Comparison of ENCODE assay signal across 8 cellular contexts in genomic region chr22:21013742-21014201, GRCh38. TPM values are rescaled to one million over a fixed set of nuclear protein-coding genes. Genes with fewer than 3 reads are reported as not detected.
DNase-seq lines count a peak whose midpoint lies in the region; ATAC-seq, FAIRE-seq and TF ChIP-seq lines count a peak whose summit lies in the region.

No MANE protein-coding gene starts in this region.

- no peaks in the 10 kb centered on the region for H3K27me3 Mint-ChIP-seq in activated naive CD8-positive, alpha-beta T cell

- no peaks in the 10 kb centered on the region for H3K9me3 ChIP-seq in liver (ENCODE audit: control insufficient read depth in 4 of 4, low read length in 3 of 4)
- H3K9me3 ChIP-seq in HepG2 (ENCODE audit: low read length), result no peaks in the 10 kb centered on the region
- no peaks in the 10 kb centered on the region for H3K9me3 ChIP-seq in right lobe of liver
- H3K9me3 ChIP-seq in vagina, result no peaks in the 10 kb centered on the region

- peak overlapping the region in 2 of 3 donors; percentile 29 to 37 for H3K4me3 ChIP-seq in liver (ENCODE audit: low read depth in 1 of 3, low read length in 3 of 3)
- peak overlapping the region in 1 of 3 experiments; percentile 67; a peak in 1 of 6 replicates for H3K4me3 ChIP-seq in HepG2 (replicated peaks in 1 of 3; ENCODE audit: insufficient read depth in 1 of 3, low read depth in 2 of 3, low read length in 3 of 3)
- peak overlapping the region; percentile 30 to 41 (median 33) for H3K4me3 ChIP-seq in right lobe of liver
- H3K4me3 ChIP-seq in vagina, result peak overlapping the region; percentile 41 to 48

- in situ Hi-C loops in HepG2 (cut with HindIII; ENCODE audit: extremely low pct_ligation_motif_present, low pct_unique_long_range_greater_than_20kb), result no loop called here

- TF ChIP-seq POLR2A in HepG2 (IDR thresholded peaks at IDR 0.05; ENCODE audit: insufficient read depth in 1 of 2, low read depth in 2 of 2, low read length in 2 of 2) (no peak), right lobe of liver (IDR thresholded peaks at IDR 0.05) (no peak), vagina (IDR thresholded peaks at IDR 0.05) (no peak)

- ATAC-seq in HepG2 (no peak), right lobe of liver (no peak), GM19452 (IDR thresholded peaks at IDR 0.05; ENCODE audit: unreplicated experiment) (no peak), HG03354 (IDR thresholded peaks at IDR 0.05; ENCODE audit: poor library complexity, severe bottlenecking, unreplicated experiment) (no peak), GM21515 (IDR thresholded peaks at IDR 0.05; ENCODE audit: unreplicated experiment) (no peak)

- H3K36me3 ChIP-seq in liver (ENCODE audit: control insufficient read depth in 4 of 4, insufficient read depth in 3 of 4, low read depth in 1 of 4, low read length in 3 of 4), result no peaks in the 10 kb centered on the region
- no peaks in the 10 kb centered on the region for H3K36me3 ChIP-seq in HepG2 (replicated peaks in 1 of 2; ENCODE audit: control insufficient read depth in 1 of 2, insufficient read depth in 2 of 2, low read length in 2 of 2)
- H3K36me3 ChIP-seq in right lobe of liver, result no peaks in the 10 kb centered on the region
- no peaks in the 10 kb centered on the region for H3K36me3 ChIP-seq in vagina

- no peaks in the 10 kb centered on the region for H3K9me3 Mint-ChIP-seq in activated naive CD8-positive, alpha-beta T cell (ENCODE audit: low read depth)

- POLR2A ChIA-PET in HepG2 (lab: Yijun Ruan, JAX), result interaction anchor here (1.3 kb wide), 1 partner anchor 63 kb away, joined by 5 read pairs; no protein-coding TSS in a partner anchor

- TF ChIP-seq CTCF in liver (IDR thresholded peaks at IDR 0.05; ENCODE audit: low read depth, low read length, missing input control) (no peak), HepG2 (CRISPR knock-in tag; IDR thresholded peaks at IDR 0.05) (no peak), right lobe of liver (IDR thresholded peaks at IDR 0.05) (no peak), vagina (IDR thresholded peaks at IDR 0.05) (no peak)

- no peak for FAIRE-seq in HepG2 (lab: Jason Lieb, UNC)

- H3K27ac ChIP-seq in liver (ENCODE audit: low read depth in 1 of 2, low read length in 2 of 2) (peak overlapping the region; percentile 51 to 52), HepG2 (ENCODE audit: extremely low read length, insufficient read depth, low read length) (no peak overlapping the region), right lobe of liver (peak overlapping the region in 2 of 3 donors; percentile 67 to 68), vagina (peak overlapping the region; percentile 55)

- H3K4me1 ChIP-seq in liver (ENCODE audit: control insufficient read depth in 4 of 4, insufficient read depth in 4 of 4, low read length in 3 of 4) (peaks cover 0 to 7% (median 3%) of the 10 kb centered on the region in 4 donors), HepG2 (ENCODE audit: insufficient read depth, low read length) (peaks cover 46% of the 10 kb centered on the region), right lobe of liver (peaks cover 0 to 6% (median 0%) of the 10 kb centered on the region in 4 donors), vagina (peaks cover 29% of the 10 kb centered on the region)

- DNase-seq in HepG2 (ENCODE audit: low spot score) (no peak), right lobe of liver (no peak), vagina (ENCODE audit: extremely low spot score in 2 of 2) (no peak)

- peaks cover 26% of the 10 kb centered on the region for H3K4me1 Mint-ChIP-seq in activated naive CD8-positive, alpha-beta T cell (ENCODE audit: low read depth)

- no TSS peak for BruUV-seq in HepG2 (replicated peaks; lab: Mats Ljungman, UMichigan)

- no peak overlapping the region for H3K4me2 ChIP-seq in HepG2 (ENCODE audit: low read depth, low read length)

- peak overlapping the region; percentile 90 for H3K4me3 Mint-ChIP-seq in activated naive CD8-positive, alpha-beta T cell

- TF ChIP-seq EP300 in HepG2 (IDR thresholded peaks at IDR 0.05; ENCODE audit: low read depth in 2 of 2, low read length in 2 of 2) (no peak), HepG2 (CRISPR knock-in tag; IDR thresholded peaks at IDR 0.05; ENCODE audit: borderline replicate concordance) (no peak)

- H3K36me3 Mint-ChIP-seq in activated naive CD8-positive, alpha-beta T cell, result no peaks in the 10 kb centered on the region

- TF ChIP-seq RAD21 in liver (IDR thresholded peaks at IDR 0.05) (no peak), HepG2 (CRISPR knock-in tag; IDR thresholded peaks at IDR 0.05) (no peak)

- intact Hi-C loops in HepG2 (cut with micrococcal nuclease; ENCODE audit: unreplicated experiment), result no loop called here
- intact Hi-C loops in right lobe of liver (cut with DNase I), result no loop called here
- intact Hi-C loops in vagina (cut with DNase I), result no loop called here

- H3K27ac Mint-ChIP-seq in activated naive CD8-positive, alpha-beta T cell, result peak overlapping the region; percentile 66

- H3K79me2 ChIP-seq in HepG2 (ENCODE audit: insufficient read depth, low read length), result no peaks in the 10 kb centered on the region

- H3K27me3 ChIP-seq in liver (ENCODE audit: control insufficient read depth in 4 of 4, insufficient read depth in 4 of 4, low read length in 3 of 4), result no peaks in the 10 kb centered on the region
- peaks cover 0 to 9% of the 10 kb centered on the region in 2 experiments; a peak in 1 of 5 replicates for H3K27me3 ChIP-seq in HepG2 (ENCODE audit: control insufficient read depth in 1 of 2, insufficient read depth in 2 of 2, low read length in 2 of 2)
- no peaks in the 10 kb centered on the region for H3K27me3 ChIP-seq in right lobe of liver
- H3K27me3 ChIP-seq in vagina, result no peaks in the 10 kb centered on the region

- H2AFZ ChIP-seq in HepG2 (ENCODE audit: low read length), result no peak overlapping the region

- CTCF ChIA-PET in HepG2 (lab: Yijun Ruan, JAX; ENCODE audit: low intra/inter-chr PET ratio, low total read pairs), result no interaction called here

- H4K20me1 ChIP-seq in HepG2 (ENCODE audit: insufficient read depth, low read length), result no peaks in the 10 kb centered on the region

- H3K9ac ChIP-seq in liver (ENCODE audit: low read depth in 1 of 2, low read length in 2 of 2) (no peak overlapping the region), HepG2 (ENCODE audit: insufficient read depth, low read depth, low read length) (no peak overlapping the region)

- WGBS in liver, result 16% methylated on average over 23 of the region's 23 CpGs
- 68% methylated on average over 18 of the region's 23 CpGs for WGBS in HepG2 (ENCODE audit: low lambda C conversion rate)
- 30% methylated on average over 2 of the region's 23 CpGs for WGBS in right lobe of liver (ENCODE audit: insufficient coverage, low coverage, low lambda C conversion rate, missing lambda C conversion rate)

RNA-seq across cellular contexts. Expression of gene P2RX6, which starts 1.2 kb away (rescaled TPM):
- total RNA-seq in liver, result under 1 TPM; 0.05 to 0.59 TPM
- polyA plus RNA-seq in liver, result under 1 TPM; 0.18 to 0.48 TPM
- 0.04 TPM in 1 of 2 replicates, not detected in the other for total RNA-seq in HepG2 (2016; rRNA removed; fragmentation: Illumina TruSeq; extraction: Trizol)
- not detected in 2 replicates for total RNA-seq in HepG2 (2016; cell fraction: cytosol; rRNA removed; fragmentation: Illumina TruSeq; extraction: Trizol; ENCODE audit: low read depth)
- total RNA-seq in HepG2 (2016; cell fraction: insoluble cytoplasmic fraction; rRNA removed; fragmentation: Illumina TruSeq; extraction: Trizol), result not detected in 2 replicates
- total RNA-seq in HepG2 (2016; cell fraction: membrane; rRNA removed; fragmentation: Illumina TruSeq; extraction: Trizol), result not detected in 2 replicates
- not detected in 2 replicates for total RNA-seq in HepG2 (2016; cell fraction: nucleus; rRNA removed; fragmentation: Illumina TruSeq; extraction: Trizol)
- polyA plus RNA-seq in HepG2 (2011; rRNA removed), result 0.12 and 0.20 TPM in 2 replicates
- polyA plus RNA-seq in HepG2 (2011; cell fraction: cytosol; rRNA removed), result 0.06 and 0.19 TPM in 2 replicates
- 0.66 and 1.2 TPM in 2 replicates for polyA plus RNA-seq in HepG2 (2011; cell fraction: nucleus; rRNA removed)
- 0.07 and 0.25 TPM in 2 replicates for polyA plus RNA-seq in HepG2 (2012)
- not detected in 2 replicates for polyA plus RNA-seq in HepG2 (2016; cell fraction: cytosol; fragmentation: Illumina TruSeq; extraction: Trizol; ENCODE audit: low read depth)
- polyA plus RNA-seq in HepG2 (2016; cell fraction: insoluble cytoplasmic fraction; fragmentation: Illumina TruSeq; extraction: Trizol; ENCODE audit: low read depth), result not detected in 2 replicates
- not detected in 2 replicates for polyA plus RNA-seq in HepG2 (2016; cell fraction: membrane; fragmentation: Illumina TruSeq; extraction: Trizol; ENCODE audit: low read depth)
- not detected in 2 replicates for polyA plus RNA-seq in HepG2 (2016; cell fraction: nucleus; fragmentation: Illumina TruSeq; extraction: Trizol; ENCODE audit: insufficient read depth, low read depth)
- polyA minus RNA-seq in HepG2 (2011; rRNA and poly(A)+ RNA removed; ENCODE audit: low replicate concordance), result 0.46 and 5.4 TPM in 2 replicates
- polyA minus RNA-seq in HepG2 (2011; cell fraction: cytosol; rRNA and poly(A)+ RNA removed), result not detected in 2 replicates
- polyA minus RNA-seq in HepG2 (2011; cell fraction: nucleus; rRNA and poly(A)+ RNA removed), result 0.50 TPM in 1 of 2 replicates, not detected in the other
- total RNA-seq in right lobe of liver, result 1 to 10 TPM in 1 of 6 experiments, under 1 TPM in 4, not detected in 1; 0.09 to 1.4 (median 0.42) TPM
- 1.7 TPM for total RNA-seq in vagina

RNA-seq across cellular contexts. Expression of gene THAP7, which starts 11.9 kb away (rescaled TPM):
- total RNA-seq in liver (10 to 100 TPM; 10.4 to 18.3 TPM), HepG2 (2016; rRNA removed; fragmentation: Illumina TruSeq; extraction: Trizol) (20.4 and 25.5 TPM in 2 replicates), right lobe of liver (10 to 100 TPM in 5 of 6 experiments, 1 to 10 TPM in 1; 9.3 to 32.5 (median 15.6) TPM), vagina (34.9 TPM)
- polyA plus RNA-seq in liver (10 to 100 TPM; 20.6 to 21.9 TPM), HepG2 (2011; rRNA removed) (13.0 and 16.4 TPM in 2 replicates)
- total RNA-seq in HepG2 (2016; cell fraction: cytosol; rRNA removed; fragmentation: Illumina TruSeq; extraction: Trizol; ENCODE audit: low read depth), result 10.9 and 13.4 TPM in 2 replicates
- total RNA-seq in HepG2 (2016; cell fraction: insoluble cytoplasmic fraction; rRNA removed; fragmentation: Illumina TruSeq; extraction: Trizol), result 22.1 and 23.8 TPM in 2 replicates
- 19.2 and 23.3 TPM in 2 replicates for total RNA-seq in HepG2 (2016; cell fraction: membrane; rRNA removed; fragmentation: Illumina TruSeq; extraction: Trizol)
- 18.4 and 19.1 TPM in 2 replicates for total RNA-seq in HepG2 (2016; cell fraction: nucleus; rRNA removed; fragmentation: Illumina TruSeq; extraction: Trizol)
- 11.4 and 17.5 TPM in 2 replicates for polyA plus RNA-seq in HepG2 (2011; cell fraction: cytosol; rRNA removed)
- polyA plus RNA-seq in HepG2 (2011; cell fraction: nucleus; rRNA removed), result 53.1 and 55.7 TPM in 2 replicates
- polyA plus RNA-seq in HepG2 (2012), result 7.6 and 9.2 TPM in 2 replicates
- 11.6 and 14.4 TPM in 2 replicates for polyA plus RNA-seq in HepG2 (2016; cell fraction: cytosol; fragmentation: Illumina TruSeq; extraction: Trizol; ENCODE audit: low read depth)
- polyA plus RNA-seq in HepG2 (2016; cell fraction: insoluble cytoplasmic fraction; fragmentation: Illumina TruSeq; extraction: Trizol; ENCODE audit: low read depth), result 22.2 and 26.6 TPM in 2 replicates
- polyA plus RNA-seq in HepG2 (2016; cell fraction: membrane; fragmentation: Illumina TruSeq; extraction: Trizol; ENCODE audit: low read depth), result 17.6 and 24.0 TPM in 2 replicates
- 42.7 and 46.0 TPM in 2 replicates for polyA plus RNA-seq in HepG2 (2016; cell fraction: nucleus; fragmentation: Illumina TruSeq; extraction: Trizol; ENCODE audit: insufficient read depth, low read depth)
- polyA minus RNA-seq in HepG2 (2011; rRNA and poly(A)+ RNA removed; ENCODE audit: low replicate concordance), result 19.9 and 30.3 TPM in 2 replicates
- polyA minus RNA-seq in HepG2 (2011; cell fraction: cytosol; rRNA and poly(A)+ RNA removed), result 6.9 and 7.9 TPM in 2 replicates
- 34.2 and 38.9 TPM in 2 replicates for polyA minus RNA-seq in HepG2 (2011; cell fraction: nucleus; rRNA and poly(A)+ RNA removed)

RNA-seq across cellular contexts. Expression of gene SLC7A4, which starts 18.6 kb away (rescaled TPM):
- total RNA-seq in liver (under 1 TPM; 0.23 to 0.42 TPM), HepG2 (2016; rRNA removed; fragmentation: Illumina TruSeq; extraction: Trizol) (not detected in 2 replicates), right lobe of liver (under 1 TPM in 5 of 6 experiments, not detected in 1; 0.12 to 0.35 (median 0.18) TPM), vagina (0.98 TPM)
- polyA plus RNA-seq in liver (under 1 TPM; 0.11 to 0.67 TPM), HepG2 (2011; rRNA removed) (not detected in 2 replicates)
- total RNA-seq in HepG2 (2016; cell fraction: cytosol; rRNA removed; fragmentation: Illumina TruSeq; extraction: Trizol; ENCODE audit: low read depth), result not detected in 2 replicates
- not detected in 2 replicates for total RNA-seq in HepG2 (2016; cell fraction: insoluble cytoplasmic fraction; rRNA removed; fragmentation: Illumina TruSeq; extraction: Trizol)
- not detected in 2 replicates for total RNA-seq in HepG2 (2016; cell fraction: membrane; rRNA removed; fragmentation: Illumina TruSeq; extraction: Trizol)
- total RNA-seq in HepG2 (2016; cell fraction: nucleus; rRNA removed; fragmentation: Illumina TruSeq; extraction: Trizol), result not detected in 2 replicates
- polyA plus RNA-seq in HepG2 (2011; cell fraction: cytosol; rRNA removed), result not detected in 2 replicates
- not detected in 2 replicates for polyA plus RNA-seq in HepG2 (2011; cell fraction: nucleus; rRNA removed)
- polyA plus RNA-seq in HepG2 (2012), result not detected in 2 replicates
- not detected in 2 replicates for polyA plus RNA-seq in HepG2 (2016; cell fraction: cytosol; fragmentation: Illumina TruSeq; extraction: Trizol; ENCODE audit: low read depth)
- not detected in 2 replicates for polyA plus RNA-seq in HepG2 (2016; cell fraction: insoluble cytoplasmic fraction; fragmentation: Illumina TruSeq; extraction: Trizol; ENCODE audit: low read depth)
- polyA plus RNA-seq in HepG2 (2016; cell fraction: membrane; fragmentation: Illumina TruSeq; extraction: Trizol; ENCODE audit: low read depth), result not detected in 2 replicates
- not detected in 2 replicates for polyA plus RNA-seq in HepG2 (2016; cell fraction: nucleus; fragmentation: Illumina TruSeq; extraction: Trizol; ENCODE audit: insufficient read depth, low read depth)
- not detected in 2 replicates for polyA minus RNA-seq in HepG2 (2011; rRNA and poly(A)+ RNA removed; ENCODE audit: low replicate concordance)
- polyA minus RNA-seq in HepG2 (2011; cell fraction: cytosol; rRNA and poly(A)+ RNA removed), result not detected in 2 replicates
- not detected in 2 replicates for polyA minus RNA-seq in HepG2 (2011; cell fraction: nucleus; rRNA and poly(A)+ RNA removed)

RNA-seq across cellular contexts. Expression of gene LZTR1, which starts 31.7 kb away (rescaled TPM):
- 10 to 100 TPM; 11.1 to 32.5 TPM for total RNA-seq in liver
- polyA plus RNA-seq in liver, result 10 to 100 TPM in 1 of 2 donors, 1 to 10 TPM in 1; 7.9 to 15.3 TPM
- 12.0 and 22.4 TPM in 2 replicates for total RNA-seq in HepG2 (2016; rRNA removed; fragmentation: Illumina TruSeq; extraction: Trizol)
- 6.7 and 7.2 TPM in 2 replicates for total RNA-seq in HepG2 (2016; cell fraction: cytosol; rRNA removed; fragmentation: Illumina TruSeq; extraction: Trizol; ENCODE audit: low read depth)
- 11.0 and 24.0 TPM in 2 replicates for total RNA-seq in HepG2 (2016; cell fraction: insoluble cytoplasmic fraction; rRNA removed; fragmentation: Illumina TruSeq; extraction: Trizol)
- 7.2 and 7.5 TPM in 2 replicates for total RNA-seq in HepG2 (2016; cell fraction: membrane; rRNA removed; fragmentation: Illumina TruSeq; extraction: Trizol)
- total RNA-seq in HepG2 (2016; cell fraction: nucleus; rRNA removed; fragmentation: Illumina TruSeq; extraction: Trizol), result 24.0 and 31.5 TPM in 2 replicates
- 21.8 and 36.0 TPM in 2 replicates for polyA plus RNA-seq in HepG2 (2011; rRNA removed)
- 7.8 and 11.5 TPM in 2 replicates for polyA plus RNA-seq in HepG2 (2011; cell fraction: cytosol; rRNA removed)
- 218 and 255 TPM in 2 replicates for polyA plus RNA-seq in HepG2 (2011; cell fraction: nucleus; rRNA removed)
- polyA plus RNA-seq in HepG2 (2012), result 16.0 and 20.8 TPM in 2 replicates
- 1.7 and 1.9 TPM in 2 replicates for polyA plus RNA-seq in HepG2 (2016; cell fraction: cytosol; fragmentation: Illumina TruSeq; extraction: Trizol; ENCODE audit: low read depth)
- 10.7 and 13.3 TPM in 2 replicates for polyA plus RNA-seq in HepG2 (2016; cell fraction: insoluble cytoplasmic fraction; fragmentation: Illumina TruSeq; extraction: Trizol; ENCODE audit: low read depth)
- 3.5 and 4.4 TPM in 2 replicates for polyA plus RNA-seq in HepG2 (2016; cell fraction: membrane; fragmentation: Illumina TruSeq; extraction: Trizol; ENCODE audit: low read depth)
- 85.8 and 92.2 TPM in 2 replicates for polyA plus RNA-seq in HepG2 (2016; cell fraction: nucleus; fragmentation: Illumina TruSeq; extraction: Trizol; ENCODE audit: insufficient read depth, low read depth)
- 28.9 and 51.0 TPM in 2 replicates for polyA minus RNA-seq in HepG2 (2011; rRNA and poly(A)+ RNA removed; ENCODE audit: low replicate concordance)
- polyA minus RNA-seq in HepG2 (2011; cell fraction: cytosol; rRNA and poly(A)+ RNA removed), result 12.1 and 13.7 TPM in 2 replicates
- 71.7 and 79.9 TPM in 2 replicates for polyA minus RNA-seq in HepG2 (2011; cell fraction: nucleus; rRNA and poly(A)+ RNA removed)
- total RNA-seq in right lobe of liver, result 10 to 100 TPM; 22.7 to 33.3 (median 27.0) TPM
- total RNA-seq in vagina, result 61.9 TPM

RNA-seq across cellular contexts. Expression of gene LRRC74B, which starts 32.0 kb away (rescaled TPM):
- total RNA-seq in liver (not detected), HepG2 (2016; rRNA removed; fragmentation: Illumina TruSeq; extraction: Trizol) (not detected in 2 replicates), right lobe of liver (not detected), vagina (not detected)
- polyA plus RNA-seq in liver (not detected), HepG2 (2011; rRNA removed) (not detected in 2 replicates)
- total RNA-seq in HepG2 (2016; cell fraction: cytosol; rRNA removed; fragmentation: Illumina TruSeq; extraction: Trizol; ENCODE audit: low read depth), result not detected in 2 replicates
- total RNA-seq in HepG2 (2016; cell fraction: insoluble cytoplasmic fraction; rRNA removed; fragmentation: Illumina TruSeq; extraction: Trizol), result not detected in 2 replicates
- total RNA-seq in HepG2 (2016; cell fraction: membrane; rRNA removed; fragmentation: Illumina TruSeq; extraction: Trizol), result not detected in 2 replicates
- total RNA-seq in HepG2 (2016; cell fraction: nucleus; rRNA removed; fragmentation: Illumina TruSeq; extraction: Trizol), result not detected in 2 replicates
- polyA plus RNA-seq in HepG2 (2011; cell fraction: cytosol; rRNA removed), result not detected in 2 replicates
- polyA plus RNA-seq in HepG2 (2011; cell fraction: nucleus; rRNA removed), result not detected in 2 replicates
- not detected in 2 replicates for polyA plus RNA-seq in HepG2 (2012)
- polyA plus RNA-seq in HepG2 (2016; cell fraction: cytosol; fragmentation: Illumina TruSeq; extraction: Trizol; ENCODE audit: low read depth), result not detected in 2 replicates
- not detected in 2 replicates for polyA plus RNA-seq in HepG2 (2016; cell fraction: insoluble cytoplasmic fraction; fragmentation: Illumina TruSeq; extraction: Trizol; ENCODE audit: low read depth)
- not detected in 2 replicates for polyA plus RNA-seq in HepG2 (2016; cell fraction: membrane; fragmentation: Illumina TruSeq; extraction: Trizol; ENCODE audit: low read depth)
- polyA plus RNA-seq in HepG2 (2016; cell fraction: nucleus; fragmentation: Illumina TruSeq; extraction: Trizol; ENCODE audit: insufficient read depth, low read depth), result not detected in 2 replicates
- polyA minus RNA-seq in HepG2 (2011; rRNA and poly(A)+ RNA removed; ENCODE audit: low replicate concordance), result not detected in 2 replicates
- not detected in 2 replicates for polyA minus RNA-seq in HepG2 (2011; cell fraction: cytosol; rRNA and poly(A)+ RNA removed)
- polyA minus RNA-seq in HepG2 (2011; cell fraction: nucleus; rRNA and poly(A)+ RNA removed), result not detected in 2 replicates
